15 cellular contexts compared by ENCODE assay signal in genomic region chr1:21590116-21590905, GRCh38.
A peak's percentile ranks its signal among the peaks of the same experiment; 100 is the strongest.
DNase-seq lines count a peak whose midpoint lies in the region; ATAC-seq and TF ChIP-seq lines count a peak whose summit lies in the region.
"Had no signal": no experiment of that assay in that cellular context is flagged by ENCODE, and none has a peak within 500 bp of the region (broad histone marks: within the 10 kb centered on the region; RNA-seq: fewer than 3 reads in every experiment).

No MANE protein-coding gene starts in this region.

- H3K9ac ChIP-seq in smooth muscle cell (ENCODE audit: low read depth), result no peak overlapping the region

- peak overlapping the region; percentile 58 for H3K4me2 ChIP-seq in smooth muscle cell
- H3K4me2 ChIP-seq: A549 had no signal

- 14% methylated on average over 25 of the region's 25 CpGs for WGBS in smooth muscle cell (ENCODE audit: low lambda C conversion rate)

- H3F3A ChIP-seq in smooth muscle cell (ENCODE audit: low read depth), result no peaks in the 10 kb centered on the region

- peak overlapping the region; percentile 15 for H3K27ac ChIP-seq in smooth muscle cell (ENCODE audit: low read depth)
- H3K27ac ChIP-seq: A549 had no signal

- peaks cover 14% of the 10 kb centered on the region for H3K4me1 ChIP-seq in smooth muscle cell (ENCODE audit: low read depth)

- H3K27me3 ChIP-seq in smooth muscle cell (ENCODE audit: low read depth), result no peaks in the 10 kb centered on the region
- H3K27me3 ChIP-seq: dorsolateral prefrontal cortex had no signal

- no peak overlapping the region for H3K4me3 ChIP-seq in smooth muscle cell
- H3K4me3 ChIP-seq: A549, dorsolateral prefrontal cortex had no signal

- ATAC-seq in GM18907 (IDR thresholded peaks at IDR 0.05; ENCODE audit: unreplicated experiment), result no peak
- ATAC-seq: A549 had no signal

- H3K79me2 ChIP-seq in smooth muscle cell (ENCODE audit: low read depth), result no peaks in the 10 kb centered on the region

- no peak overlapping the region for H2AFZ ChIP-seq in smooth muscle cell (ENCODE audit: low read depth)

- peak; percentile 14 for DNase-seq in NCI-H146 (lab: John Stamatoyannopoulos, UW)
- DNase-seq in NCI-H146 treated with DMSO at 0.1 percent for 48 hours (lab: John Stamatoyannopoulos, UW; ENCODE audit: unreplicated experiment), result no peak
- DNase-seq in NCI-H345 treated with DMSO at 0.1 percent for 48 hours (lab: John Stamatoyannopoulos, UW; ENCODE audit: unreplicated experiment), result peak; percentile 24
- DNase-seq in epidermal melanocyte (ENCODE audit: insufficient read length, low spot score), result peak; percentile 64
- no peak for DNase-seq in smooth muscle cell (lab: John Stamatoyannopoulos, UW; ENCODE audit: unreplicated experiment)
- no peak for DNase-seq in NCI-H226
- DNase-seq in stimulated activated CD4-positive, alpha-beta T cell treated with anti-CD3 and anti-CD28 coated beads, Interleukin-4, amount 100 ng/mL, for 1 hour, result no peak
- DNase-seq: activated effector memory CD4-positive, alpha-beta T cell treated with anti-CD3 and anti-CD28 coated beads, Interleukin-2, amount 50 U/mL, for 16 hours; CD4-positive, alpha-beta memory T cell; KBM-7; NCI-H1930; SW 1271 had no signal

- no peaks in the 10 kb centered on the region for H3K9me3 ChIP-seq in smooth muscle cell (replicated peaks; ENCODE audit: low read depth)
- H3K9me3 ChIP-seq: A549 had no signal

- H4K20me1 ChIP-seq in smooth muscle cell (ENCODE audit: low read depth), result no peaks in the 10 kb centered on the region

- no peaks in the 10 kb centered on the region for H3K36me3 ChIP-seq in smooth muscle cell (ENCODE audit: low read depth)

- no peak for TF ChIP-seq CTCF in smooth muscle cell (IDR thresholded peaks at IDR 0.05; ENCODE audit: borderline replicate concordance, insufficient read depth, poor library complexity, severe bottlenecking)

Comparison
In these comparisons a context has a peak if more than half of its experiments do, and no peak if none do; other contexts are left out.
1. DNase-seq: peak in NCI-H146 (single experiment), NCI-H345 treated with DMSO at 0.1 percent for 48 hours (single experiment) and epidermal melanocyte (single experiment); none in NCI-H146 treated with DMSO at 0.1 percent for 48 hours (single experiment), smooth muscle cell (single experiment), NCI-H226 (single experiment) and stimulated activated CD4-positive, alpha-beta T cell treated with anti-CD3 and anti-CD28 coated beads, Interleukin-4, amount 100 ng/mL, for 1 hour (single experiment).